Comparison of ENCODE assay signal across 29 cellular contexts in the genomic region with DNA sequence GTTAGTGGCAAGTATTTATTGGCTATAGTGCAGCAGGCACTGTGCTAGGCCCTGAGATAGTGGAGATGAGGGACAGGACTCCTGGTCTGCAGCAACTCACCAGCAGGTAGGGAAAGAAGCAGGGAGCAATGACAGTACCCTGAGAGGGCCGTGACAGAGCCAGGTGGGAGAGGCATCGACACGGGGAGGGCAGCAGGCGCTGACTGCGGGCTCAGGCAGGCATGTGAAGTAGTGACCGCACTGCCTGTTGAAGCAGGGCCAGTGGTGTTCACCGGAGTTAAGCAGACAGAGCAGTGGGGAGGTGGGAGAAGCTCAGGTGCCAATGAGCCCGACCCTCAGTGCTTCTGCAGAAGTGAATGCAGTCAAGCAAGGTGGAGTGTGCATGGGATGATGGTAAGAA. TPM values are rescaled to one million over a fixed set of nuclear protein-coding genes. Genes with fewer than 3 reads are reported as not detected.
"Had no signal": no experiment of that assay in that cellular context is flagged by ENCODE, and none has a peak within 500 bp of the region (broad histone marks: within the 10 kb centered on the region; RNA-seq: fewer than 3 reads in every experiment).

No MANE protein-coding gene starts in this region.

- H3K9me3 Mint-ChIP-seq: activated naive CD4-positive, alpha-beta T cell treated with anti-CD3 and anti-CD28 coated beads, Interleukin-2, amount 50 U/mL, for 24 hours; activated T-cell treated with anti-CD3 and anti-CD28 coated beads, Interleukin-2, amount 50 U/mL, for 24 hours; activated T-helper 1 cell treated with anti-CD3 and anti-CD28 coated beads, Interleukin-12 subunit alpha, Interleukin-12 subunit beta, Interleukin-2, Interleukin-4 antibody, amounts not matched to agents 30 ng/mL and 10 ng/mL and 1 ng/mL, durations not matched to agents 14 hours and 24 hours and 36 hours; T-cell had no signal

- H3K36me3 Mint-ChIP-seq: activated CD8-positive, alpha-beta memory T cell treated with anti-CD3 and anti-CD28 coated beads, Interleukin-2, amount 10 ng/mL, durations not matched to agents 7 days and 5 days; activated naive CD4-positive, alpha-beta T cell treated with anti-CD3 and anti-CD28 coated beads, Interleukin-2, amount 50 U/mL, for 24 hours; T-cell had no signal

- H3K4me3 Mint-ChIP-seq: activated CD8-positive, alpha-beta memory T cell treated with anti-CD3 and anti-CD28 coated beads, Interleukin-2, amount 10 ng/mL, durations not matched to agents 7 days and 5 days; activated naive CD4-positive, alpha-beta T cell treated with anti-CD3 and anti-CD28 coated beads, Interleukin-2, amount 50 U/mL, for 24 hours; activated T-cell treated with anti-CD3 and anti-CD28 coated beads, Interleukin-2, amount 50 U/mL, for 24 hours; activated T-helper 1 cell treated with anti-CD3 and anti-CD28 coated beads, Interleukin-12 subunit alpha, Interleukin-12 subunit beta, Interleukin-2, Interleukin-4 antibody, amounts not matched to agents 30 ng/mL and 10 ng/mL and 1 ng/mL, durations not matched to agents 14 hours and 24 hours and 36 hours; T-cell had no signal

- H3K27me3 Mint-ChIP-seq: activated CD8-positive, alpha-beta memory T cell treated with anti-CD3 and anti-CD28 coated beads, Interleukin-2, amount 10 ng/mL, durations not matched to agents 7 days and 5 days; activated naive CD4-positive, alpha-beta T cell treated with anti-CD3 and anti-CD28 coated beads, Interleukin-2, amount 50 U/mL, for 24 hours; activated T-cell treated with anti-CD3 and anti-CD28 coated beads, Interleukin-2, amount 50 U/mL, for 24 hours; T-cell had no signal

- H3K27ac ChIP-seq: SK-N-MC had no signal

- H3K27ac Mint-ChIP-seq: activated CD8-positive, alpha-beta memory T cell treated with anti-CD3 and anti-CD28 coated beads, Interleukin-2, amount 10 ng/mL, durations not matched to agents 7 days and 5 days; activated naive CD4-positive, alpha-beta T cell treated with anti-CD3 and anti-CD28 coated beads, Interleukin-2, amount 50 U/mL, for 24 hours; activated T-cell treated with anti-CD3 and anti-CD28 coated beads, Interleukin-2, amount 50 U/mL, for 24 hours; activated T-helper 1 cell treated with anti-CD3 and anti-CD28 coated beads, Interleukin-12 subunit alpha, Interleukin-12 subunit beta, Interleukin-2, Interleukin-4 antibody, amounts not matched to agents 30 ng/mL and 10 ng/mL and 1 ng/mL, durations not matched to agents 14 hours and 24 hours and 36 hours; T-cell had no signal

- H3K4me3 ChIP-seq: MG63, SK-N-MC had no signal

- H3K27me3 ChIP-seq: MG63 had no signal

- ATAC-seq: activated CD8-positive, alpha-beta memory T cell treated with anti-CD3 and anti-CD28 coated beads, Interleukin-2, amount 10 ng/mL, durations not matched to agents 7 days and 5 days; Panc1; Right ventricle myocardium inferior; T-cell had no signal

- DNase-seq: activated CD4-positive, alpha-beta T cell treated with anti-CD3 and anti-CD28 coated beads for 48 hours; activated CD4-positive, alpha-beta T cell treated with anti-CD3 and anti-CD28 coated beads, Interleukin-2, amount 50 U/mL, for 4 hours; activated CD4-positive, CD25-positive, alpha-beta regulatory T cell treated with anti-CD3 and anti-CD28 coated beads, Interleukin-2, amount 50 U/mL, for 72 hours; activated CD8-positive, alpha-beta memory T cell treated with anti-CD3 and anti-CD28 coated beads, Interleukin-2, amount 10 ng/mL, durations not matched to agents 7 days and 5 days; activated effector memory CD4-positive, alpha-beta T cell treated with Interleukin-2 at 50 U/mL for 16 hours; activated naive CD4-positive, alpha-beta T cell; activated T-cell treated with anti-CD3 and anti-CD28 coated beads, Interleukin-2, amount 50 U/mL, for 24 hours; aorta; central memory CD4-positive, alpha-beta T cell; MG63; MV-4-11; NCI-H1092 treated with DMSO at 0.1 percent for 48 hours; NCI-H1417 treated with DMSO at 0.1 percent for 48 hours; NCI-H1694; NCI-H2029; NCI-H2107; NCI-H2171 treated with DMSO at 0.1 percent for 48 hours; NCI-H226; NCI-H526 treated with DMSO at 0.1 percent for 48 hours; NCI-H82; OCI-M1; RPMI8226; T-cell had no signal

- H3K36me3 ChIP-seq: MG63 had no signal

- H3K9me3 ChIP-seq: MG63 had no signal

RNA-seq across cellular contexts. Expression of a gene that starts 43.7 kb away (rescaled TPM):
- total RNA-seq: NCI-H460 had no signal
